In the genomic region with DNA sequence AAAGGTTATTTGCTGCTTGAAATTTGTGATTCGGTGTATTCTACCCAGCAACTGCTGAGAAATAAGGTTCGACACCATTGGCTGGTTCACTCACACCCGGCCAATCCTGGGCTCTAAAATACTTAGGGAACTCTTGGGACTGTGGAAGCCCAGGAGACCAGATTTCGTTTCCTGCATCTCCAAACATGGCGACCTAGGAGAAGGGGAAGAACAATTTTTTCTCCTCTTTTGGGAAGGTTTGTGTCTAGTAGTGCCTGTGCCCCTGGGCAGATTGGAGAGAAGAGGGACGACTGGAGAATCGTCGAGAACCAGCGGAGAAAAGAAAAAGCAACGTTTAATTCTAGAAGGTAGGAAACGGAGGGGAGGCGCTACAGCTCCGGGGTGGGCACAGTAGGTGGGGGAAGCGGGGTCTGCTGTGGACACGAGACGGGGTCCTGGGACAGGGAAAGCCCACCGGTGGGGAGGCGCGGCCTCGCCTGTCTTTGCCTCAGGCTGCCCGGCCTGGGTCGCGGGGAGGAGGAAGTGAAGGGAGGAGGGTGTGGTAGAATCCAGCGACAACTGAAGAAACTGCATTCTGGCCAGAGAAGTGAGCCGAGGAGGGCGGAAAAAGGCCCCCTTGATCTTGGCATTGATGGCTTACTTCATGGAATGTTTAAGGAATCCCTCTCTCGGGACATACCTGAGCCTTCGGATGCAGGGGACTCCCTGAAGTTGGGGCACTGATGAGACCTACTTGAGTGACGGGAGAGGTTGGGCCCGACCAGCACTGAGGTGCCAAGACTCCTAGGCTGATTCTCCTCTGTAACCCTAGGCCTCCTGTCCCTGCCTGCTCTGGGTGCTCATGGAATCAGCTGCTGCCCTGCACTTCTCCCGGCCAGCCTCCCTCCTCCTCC, we compare ENCODE assay signal across 1 cellular context.
TF ChIP-seq lines count a peak whose summit lies in the region.

BTN2A1 (plus strand) TSS at position 160 of the 893 bp plus-strand sequence; CDS start at position 842, 682 bp downstream.

TF ChIP-seq in GM12878, 131 proteins besides CTCF, POLR2A, EP300 and RAD21 (continued from another document):
- no peak for TF ChIP-seq ELK1 (IDR thresholded peaks at IDR 0.05; ENCODE audit: low read depth, low read length)
- TF ChIP-seq YBX1 (IDR thresholded peaks at IDR 0.05), result 0 out of 2 replicates have a peak, but pooled peaks have one; percentile 10
- no peak; the same call in 1 of the 2 replicates for TF ChIP-seq TBL1XR1 (IDR thresholded peaks at IDR 0.05; ENCODE audit: low read depth, low read length)
- peak in 1 of 2 experiments; percentile 68; a peak in 1 of 4 replicates for TF ChIP-seq CEBPB (IDR thresholded peaks at IDR 0.05; ENCODE audit: borderline replicate concordance in 1 of 2, low read depth in 2 of 2, low read length in 2 of 2)
- TF ChIP-seq EED (IDR thresholded peaks at IDR 0.05; ENCODE audit: low read depth), result 0 out of 2 replicates have a peak, but pooled peaks have one; percentile 32
- TF ChIP-seq ZNF217 (IDR thresholded peaks at IDR 0.05), result no peak
- peak; percentile 79 for TF ChIP-seq IKZF1 (conservative IDR thresholded peaks at IDR 0.05)
- no peak for TF ChIP-seq GATAD2B (conservative IDR thresholded peaks at IDR 0.05; ENCODE audit: low read depth)
- TF ChIP-seq USF1 (IDR thresholded peaks at IDR 0.05; ENCODE audit: borderline replicate concordance, extremely low read length, insufficient read depth, low read depth, low read length), result no peak
- no peak for TF ChIP-seq RCOR1 (conservative IDR thresholded peaks at IDR 0.05; ENCODE audit: low read depth, low read length)
- no peak for TF ChIP-seq MYC (IDR thresholded peaks at IDR 0.05; ENCODE audit: insufficient read depth, insufficient read length, insufficient replicate concordance, low read length, severe bottlenecking)
- TF ChIP-seq ZZZ3 (IDR thresholded peaks at IDR 0.05; ENCODE audit: control insufficient read depth, insufficient read length, low read depth), result no peak
- peak; percentile 37; the same call in 1 of the 2 replicates for TF ChIP-seq RB1 (IDR thresholded peaks at IDR 0.05; ENCODE audit: borderline replicate concordance)
- TF ChIP-seq ZNF24 (IDR thresholded peaks at IDR 0.05), result no peak
- TF ChIP-seq CBX3 (IDR thresholded peaks at IDR 0.05; ENCODE audit: borderline replicate concordance, low read depth), result no peak
- TF ChIP-seq, protein P1, sequence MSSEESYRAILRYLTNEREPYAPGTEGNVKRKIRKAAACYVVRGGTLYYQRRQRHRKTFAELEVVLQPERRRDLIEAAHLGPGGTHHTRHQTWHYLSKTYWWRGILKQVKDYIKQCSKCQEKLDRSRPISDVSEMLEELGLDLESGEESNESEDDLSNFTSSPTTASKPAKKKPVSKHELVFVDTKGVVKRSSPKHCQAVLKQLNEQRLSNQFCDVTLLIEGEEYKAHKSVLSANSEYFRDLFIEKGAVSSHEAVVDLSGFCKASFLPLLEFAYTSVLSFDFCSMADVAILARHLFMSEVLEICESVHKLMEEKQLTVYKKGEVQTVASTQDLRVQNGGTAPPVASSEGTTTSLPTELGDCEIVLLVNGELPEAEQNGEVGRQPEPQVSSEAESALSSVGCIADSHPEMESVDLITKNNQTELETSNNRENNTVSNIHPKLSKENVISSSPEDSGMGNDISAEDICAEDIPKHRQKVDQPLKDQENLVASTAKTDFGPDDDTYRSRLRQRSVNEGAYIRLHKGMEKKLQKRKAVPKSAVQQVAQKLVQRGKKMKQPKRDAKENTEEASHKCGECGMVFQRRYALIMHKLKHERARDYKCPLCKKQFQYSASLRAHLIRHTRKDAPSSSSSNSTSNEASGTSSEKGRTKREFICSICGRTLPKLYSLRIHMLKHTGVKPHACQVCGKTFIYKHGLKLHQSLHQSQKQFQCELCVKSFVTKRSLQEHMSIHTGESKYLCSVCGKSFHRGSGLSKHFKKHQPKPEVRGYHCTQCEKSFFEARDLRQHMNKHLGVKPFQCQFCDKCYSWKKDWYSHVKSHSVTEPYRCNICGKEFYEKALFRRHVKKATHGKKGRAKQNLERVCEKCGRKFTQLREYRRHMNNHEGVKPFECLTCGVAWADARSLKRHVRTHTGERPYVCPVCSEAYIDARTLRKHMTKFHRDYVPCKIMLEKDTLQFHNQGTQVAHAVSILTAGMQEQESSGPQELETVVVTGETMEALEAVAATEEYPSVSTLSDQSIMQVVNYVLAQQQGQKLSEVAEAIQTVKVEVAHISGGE (CRISPR knock-in tag; IDR thresholded peaks at IDR 0.05), result no peak
- 0 out of 2 replicates have a peak, but pooled peaks have one; percentile 34 for TF ChIP-seq SMAD5 (IDR thresholded peaks at IDR 0.05; ENCODE audit: low read depth)
- 0 out of 2 replicates have a peak, but pooled peaks have one; percentile 38 for TF ChIP-seq LARP7 (IDR thresholded peaks at IDR 0.05)
- TF ChIP-seq CREM (IDR thresholded peaks at IDR 0.05; ENCODE audit: low read depth), result peak; percentile 88
- TF ChIP-seq, protein P2, sequence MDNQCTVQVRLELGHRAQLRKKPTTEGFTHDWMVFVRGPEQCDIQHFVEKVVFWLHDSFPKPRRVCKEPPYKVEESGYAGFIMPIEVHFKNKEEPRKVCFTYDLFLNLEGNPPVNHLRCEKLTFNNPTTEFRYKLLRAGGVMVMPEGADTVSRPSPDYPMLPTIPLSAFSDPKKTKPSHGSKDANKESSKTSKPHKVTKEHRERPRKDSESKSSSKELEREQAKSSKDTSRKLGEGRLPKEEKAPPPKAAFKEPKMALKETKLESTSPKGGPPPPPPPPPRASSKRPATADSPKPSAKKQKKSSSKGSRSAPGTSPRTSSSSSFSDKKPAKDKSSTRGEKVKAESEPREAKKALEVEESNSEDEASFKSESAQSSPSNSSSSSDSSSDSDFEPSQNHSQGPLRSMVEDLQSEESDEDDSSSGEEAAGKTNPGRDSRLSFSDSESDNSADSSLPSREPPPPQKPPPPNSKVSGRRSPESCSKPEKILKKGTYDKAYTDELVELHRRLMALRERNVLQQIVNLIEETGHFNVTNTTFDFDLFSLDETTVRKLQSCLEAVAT (IDR thresholded peaks at IDR 0.05), result 0 out of 2 replicates have a peak, but pooled peaks have one; percentile 45
- no peak for TF ChIP-seq BRCA1 (IDR thresholded peaks at IDR 0.05; ENCODE audit: low read depth, low read length)
- no peak for TF ChIP-seq ESRRA (IDR thresholded peaks at IDR 0.05; ENCODE audit: low read length)
- peak; percentile 91 for TF ChIP-seq YY1 (IDR thresholded peaks at IDR 0.05; ENCODE audit: low read depth, low read length)
- no peak for TF ChIP-seq MTA2 (IDR thresholded peaks at IDR 0.05; ENCODE audit: low read depth)
- TF ChIP-seq SREBF2 (IDR thresholded peaks at IDR 0.05; ENCODE audit: low read length), result no peak
- no peak for TF ChIP-seq BCL11A (IDR thresholded peaks at IDR 0.05; ENCODE audit: low read depth, low read length)
- TF ChIP-seq, protein P3, sequence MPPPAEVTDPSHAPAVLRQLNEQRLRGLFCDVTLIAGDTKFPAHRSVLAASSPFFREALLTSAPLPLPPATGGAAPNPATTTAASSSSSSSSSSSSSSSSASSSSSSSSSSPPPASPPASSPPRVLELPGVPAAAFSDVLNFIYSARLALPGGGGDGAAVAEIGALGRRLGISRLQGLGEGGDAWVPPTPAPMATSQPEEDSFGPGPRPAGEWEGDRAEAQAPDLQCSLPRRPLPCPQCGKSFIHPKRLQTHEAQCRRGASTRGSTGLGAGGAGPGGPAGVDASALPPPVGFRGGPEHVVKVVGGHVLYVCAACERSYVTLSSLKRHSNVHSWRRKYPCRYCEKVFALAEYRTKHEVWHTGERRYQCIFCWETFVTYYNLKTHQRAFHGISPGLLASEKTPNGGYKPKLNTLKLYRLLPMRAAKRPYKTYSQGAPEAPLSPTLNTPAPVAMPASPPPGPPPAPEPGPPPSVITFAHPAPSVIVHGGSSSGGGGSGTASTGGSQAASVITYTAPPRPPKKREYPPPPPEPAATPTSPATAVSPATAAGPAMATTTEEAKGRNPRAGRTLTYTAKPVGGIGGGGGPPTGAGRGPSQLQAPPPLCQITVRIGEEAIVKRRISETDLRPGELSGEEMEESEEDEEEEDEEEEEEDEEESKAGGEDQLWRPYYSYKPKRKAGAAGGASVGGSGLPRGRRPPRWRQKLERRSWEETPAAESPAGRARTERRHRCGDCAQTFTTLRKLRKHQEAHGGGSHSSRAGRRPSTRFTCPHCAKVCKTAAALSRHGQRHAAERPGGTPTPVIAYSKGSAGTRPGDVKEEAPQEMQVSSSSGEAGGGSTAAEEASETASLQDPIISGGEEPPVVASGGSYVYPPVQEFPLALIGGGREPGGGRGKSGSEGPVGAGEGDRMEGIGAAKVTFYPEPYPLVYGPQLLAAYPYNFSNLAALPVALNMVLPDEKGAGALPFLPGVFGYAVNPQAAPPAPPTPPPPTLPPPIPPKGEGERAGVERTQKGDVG (CRISPR knock-in tag; IDR thresholded peaks at IDR 0.05), result no peak
- TF ChIP-seq ZNF207 (IDR thresholded peaks at IDR 0.05; ENCODE audit: borderline replicate concordance), result no peak
- TF ChIP-seq TCF3 (IDR thresholded peaks at IDR 0.05; ENCODE audit: borderline replicate concordance, insufficient read depth, low read depth, low read length), result no peak
- TF ChIP-seq NBN (IDR thresholded peaks at IDR 0.05), result peak; percentile 70; the same call in 1 of the 2 replicates
